ENCODE assay signal across 9 cellular contexts in the genomic region with DNA sequence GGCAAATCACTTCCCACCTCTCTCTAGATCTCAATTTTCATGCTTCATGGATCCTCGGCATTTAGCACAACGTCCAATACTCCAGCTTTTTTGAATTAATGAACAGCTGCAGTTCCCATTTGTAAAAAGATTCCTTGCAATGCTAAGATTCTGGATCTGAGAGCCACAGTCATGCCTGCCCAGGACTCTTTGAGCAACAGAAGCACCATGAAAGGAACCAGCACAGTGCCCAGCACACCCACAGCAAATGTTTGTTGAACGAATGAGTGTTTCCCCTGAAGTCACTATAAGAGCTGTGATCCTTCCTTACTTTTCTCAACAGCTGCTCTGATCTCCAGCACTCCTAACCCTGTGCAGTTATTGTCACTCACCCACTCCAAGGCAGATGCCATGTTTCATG. TPM values are rescaled to one million over a fixed set of nuclear protein-coding genes. Genes with fewer than 3 reads are reported as not detected.
DNase-seq lines count a peak whose midpoint lies in the region; ATAC-seq, FAIRE-seq and TF ChIP-seq lines count a peak whose summit lies in the region.
"Had no signal": no experiment of that assay in that cellular context is flagged by ENCODE, and none has a peak within 500 bp of the region (broad histone marks: within the 10 kb centered on the region; RNA-seq: fewer than 3 reads in every experiment).

No MANE protein-coding gene starts in this region.

- no peak for TF ChIP-seq POLR2A in GM12878 (IDR thresholded peaks at IDR 0.05; ENCODE audit: low read depth, low read length)
- TF ChIP-seq POLR2A in thyroid gland (IDR thresholded peaks at IDR 0.05), result no peak

- H3K9ac ChIP-seq in GM12878 (ENCODE audit: control insufficient read depth, insufficient read depth, low read length) (no peak overlapping the region), muscle layer of colon (ENCODE audit: low read length) (no peak overlapping the region)

- peak overlapping the region; percentile 61; the same call in 1 of the 2 replicates for H3K27ac ChIP-seq in GM12878 (ENCODE audit: control insufficient read depth, insufficient read depth)
- H3K27ac ChIP-seq in muscle layer of colon (ENCODE audit: low read depth, low read length), result peak overlapping the region; percentile 31
- H3K27ac ChIP-seq in thyroid gland, result peak overlapping the region; percentile 10 to 99 (median 98)
- H3K27ac ChIP-seq: SJSA1 had no signal

- no TSS peak for BruUV-seq in GM12878 (replicated peaks; lab: Mats Ljungman, UMichigan)

- TF ChIP-seq CTCF in GM12878 (IDR thresholded peaks at IDR 0.05 in 2 of 3, conservative IDR thresholded peaks at IDR 0.05 in 1 of 3; ENCODE audit: control insufficient read depth in 2 of 3, extremely low read depth in 1 of 3, insufficient read depth in 1 of 3, low read depth in 3 of 3, low read length in 3 of 3) (no peak), thyroid gland (IDR thresholded peaks at IDR 0.05) (no peak)

- no peak for DNase-seq in activated CD4-positive, alpha-beta memory T cell treated with anti-CD3 and anti-CD28 coated beads for 36 hours
- no peak for DNase-seq in activated CD4-positive, alpha-beta memory T cell treated with anti-CD3 and anti-CD28 coated beads, Interleukin-2, amount 10 ng/mL, durations not matched to agents 7 days and 5 days
- DNase-seq in GM12878 (ENCODE audit: low read depth, low spot score) (no peak), thyroid gland (no peak), HK-2 (ENCODE audit: unreplicated experiment) (no peak), NCI-H2081 treated with DMSO at 0.1 percent for 48 hours (lab: John Stamatoyannopoulos, UW) (no peak)

- in situ Hi-C loops in GM12878 (cut with MboI), result no loop called here

- H3K9me3 ChIP-seq in GM12878 (replicated peaks; ENCODE audit: control insufficient read depth, insufficient read depth, low read length) (no peaks in the 10 kb centered on the region), muscle layer of colon (ENCODE audit: low read length) (no peaks in the 10 kb centered on the region), thyroid gland (no peaks in the 10 kb centered on the region)
- H3K9me3 ChIP-seq: SJSA1 had no signal

- RAD21 ChIA-PET in GM12878 (lab: Charles Lee; ENCODE audit: unreplicated experiment), result interaction anchor here (2.7 to 13.0 kb wide), 4 partner anchors 22 to 80 kb away, joined by 11 to 200 read pairs (median 150); partner anchors contain the start of genes ANAPC16, ASCC1 and DDIT4

- FAIRE-seq in GM12878 (lab: Jason Lieb, UNC), result no peak

- intact Hi-C loops in activated CD4-positive, alpha-beta memory T cell treated with anti-CD3 and anti-CD28 coated beads for 36 hours (cut with micrococcal nuclease), result no loop called here
- intact Hi-C loops in GM12878 (cut with micrococcal nuclease; ENCODE audit: unreplicated experiment), result no loop called here
- intact Hi-C loops in thyroid gland (cut with DNase I), result no loop called here

- no peak overlapping the region for H3K4me3 ChIP-seq in GM12878
- no peak overlapping the region for H3K4me3 ChIP-seq in muscle layer of colon (ENCODE audit: low read depth in 1 of 2, low read length in 2 of 2)
- H3K4me3 ChIP-seq in thyroid gland (replicated peaks in 1 of 3), result no peak overlapping the region
- H3K4me3 ChIP-seq: SJSA1 had no signal

- H3K27ac Mint-ChIP-seq in activated CD4-positive, alpha-beta memory T cell treated with anti-CD3 and anti-CD28 coated beads for 36 hours, result peak overlapping the region; percentile 69
- no peak overlapping the region for H3K27ac Mint-ChIP-seq in activated CD4-positive, alpha-beta memory T cell treated with anti-CD3 and anti-CD28 coated beads, Interleukin-2, amount 10 ng/mL, durations not matched to agents 7 days and 5 days

- TF ChIP-seq RAD21 in GM12878 (IDR thresholded peaks at IDR 0.05; ENCODE audit: insufficient read depth, low read depth, low read length), result no peak

- CTCF ChIA-PET in activated CD4-positive, alpha-beta memory T cell treated with anti-CD3 and anti-CD28 coated beads for 36 hours (lab: Charles Lee), result interaction anchor here (1.0 to 1.7 kb wide), 4 partner anchors 31 to 87 kb away, joined by 3 to 5 read pairs (median 4); no protein-coding TSS in a partner anchor
- CTCF ChIA-PET in activated CD4-positive, alpha-beta memory T cell treated with anti-CD3 and anti-CD28 coated beads, Interleukin-2, amount 10 ng/mL, durations not matched to agents 7 days and 5 days (lab: Charles Lee), result interaction anchor here (1.0 to 1.9 kb wide), 2 partner anchors 16 to 127 kb away, joined by 3 to 4 read pairs; no protein-coding TSS in a partner anchor
- CTCF ChIA-PET in GM12878 (lab: Yijun Ruan, JAX), result interaction anchor here (0.6 to 3.5 kb wide), 9 partner anchors 11 to 203 kb away, joined by 3 to 18 read pairs (median 6); no protein-coding TSS in a partner anchor

- H3K27me3 ChIP-seq in GM12878 (replicated peaks in 1 of 2; ENCODE audit: control insufficient read depth in 2 of 2, insufficient read depth in 2 of 2, low read length in 1 of 2) (no peaks in the 10 kb centered on the region), muscle layer of colon (ENCODE audit: control insufficient read depth in 1 of 2, insufficient read depth in 2 of 2, low read length in 2 of 2) (no peaks in the 10 kb centered on the region), thyroid gland (no peaks in the 10 kb centered on the region)
- H3K27me3 ChIP-seq: SJSA1 had no signal

- no peak for TF ChIP-seq EP300 in GM12878 (IDR thresholded peaks at IDR 0.05; ENCODE audit: borderline replicate concordance in 1 of 2, control insufficient read depth in 1 of 2, low read depth in 2 of 2, low read length in 2 of 2)

- no peaks in the 10 kb centered on the region for H3K9me3 Mint-ChIP-seq in activated CD4-positive, alpha-beta memory T cell treated with anti-CD3 and anti-CD28 coated beads for 36 hours
- H3K9me3 Mint-ChIP-seq in activated CD4-positive, alpha-beta memory T cell treated with anti-CD3 and anti-CD28 coated beads, Interleukin-2, amount 10 ng/mL, durations not matched to agents 7 days and 5 days, result no peaks in the 10 kb centered on the region

- ATAC-seq in GM12878 (no peak), HG02938 (IDR thresholded peaks at IDR 0.05; ENCODE audit: unreplicated experiment) (no peak)

- H3K4me1 ChIP-seq in GM12878 (ENCODE audit: control insufficient read depth, insufficient read depth, low read length) (peaks cover 70% of the 10 kb centered on the region), muscle layer of colon (ENCODE audit: insufficient read depth, low read length) (peaks cover 61% of the 10 kb centered on the region), thyroid gland (peaks cover 59 to 92% of the 10 kb centered on the region in 2 donors)

- H3K4me3 Mint-ChIP-seq in activated CD4-positive, alpha-beta memory T cell treated with anti-CD3 and anti-CD28 coated beads for 36 hours, result no peak overlapping the region
- no peak overlapping the region for H3K4me3 Mint-ChIP-seq in activated CD4-positive, alpha-beta memory T cell treated with anti-CD3 and anti-CD28 coated beads, Interleukin-2, amount 10 ng/mL, durations not matched to agents 7 days and 5 days

- 98% methylated on average over 3 of the region's 3 CpGs for WGBS in GM12878 (ENCODE audit: insufficient coverage, insufficient replicate concordance, low lambda C conversion rate, missing lambda C conversion rate)
- WGBS in thyroid gland, 2 donors, result 67 to 72% methylated on average over 3 of the region's 3 CpGs

- H3K4me2 ChIP-seq in GM12878 (ENCODE audit: control insufficient read depth, insufficient read depth), result no peak overlapping the region; the same call in 1 of the 2 replicates

- peak overlapping the region; percentile 24 for H2AFZ ChIP-seq in GM12878 (ENCODE audit: control insufficient read depth, low read depth, low read length)

- POLR2A ChIA-PET in activated CD4-positive, alpha-beta memory T cell treated with anti-CD3 and anti-CD28 coated beads for 36 hours (lab: Charles Lee), result interaction anchor here (0.9 to 1.7 kb wide), 3 partner anchors 8 to 22 kb away, joined by 3 to 5 read pairs (median 3); partner anchors contain the start of gene DDIT4
- POLR2A ChIA-PET in activated CD4-positive, alpha-beta memory T cell treated with anti-CD3 and anti-CD28 coated beads, Interleukin-2, amount 10 ng/mL, durations not matched to agents 7 days and 5 days (lab: Charles Lee), result interaction anchor here (0.9 to 4.5 kb wide), 2 partner anchors 21 to 79 kb away, joined by 3 to 34 read pairs; partner anchors contain the start of gene DDIT4
- POLR2A ChIA-PET in GM12878 (lab: Charles Lee), result interaction anchor here (0.6 to 11.6 kb wide), 7 partner anchors 11 to 80 kb away, joined by 3 to 84 read pairs (median 6); partner anchors contain the start of gene DDIT4

- SMC1A ChIA-PET in GM12878 (lab: Charles Lee; ENCODE audit: uncharacterized antibody, unreplicated experiment), result interaction anchor here (0.9 to 21.0 kb wide), 9 partner anchors 8 to 200 kb away, joined by 3 to 275 read pairs (median 5); partner anchors contain the start of genes ANAPC16, ASCC1 and DDIT4

- no peaks in the 10 kb centered on the region for H3K36me3 Mint-ChIP-seq in activated CD4-positive, alpha-beta memory T cell treated with anti-CD3 and anti-CD28 coated beads for 36 hours
- H3K36me3 Mint-ChIP-seq in activated CD4-positive, alpha-beta memory T cell treated with anti-CD3 and anti-CD28 coated beads, Interleukin-2, amount 10 ng/mL, durations not matched to agents 7 days and 5 days (ENCODE audit: low read depth), result peaks cover under 1% of the 10 kb centered on the region

- H3K36me3 ChIP-seq in GM12878 (ENCODE audit: control insufficient read depth in 2 of 2, insufficient read depth in 2 of 2, low read length in 1 of 2) (no peaks in the 10 kb centered on the region), muscle layer of colon (ENCODE audit: insufficient read depth, low read length) (no peaks in the 10 kb centered on the region), thyroid gland (no peaks in the 10 kb centered on the region)

- no peaks in the 10 kb centered on the region for H3K27me3 Mint-ChIP-seq in activated CD4-positive, alpha-beta memory T cell treated with anti-CD3 and anti-CD28 coated beads for 36 hours
- H3K27me3 Mint-ChIP-seq in activated CD4-positive, alpha-beta memory T cell treated with anti-CD3 and anti-CD28 coated beads, Interleukin-2, amount 10 ng/mL, durations not matched to agents 7 days and 5 days, result no peaks in the 10 kb centered on the region

- H3K79me2 ChIP-seq in GM12878 (ENCODE audit: control insufficient read depth, insufficient read depth, low read length), result no peaks in the 10 kb centered on the region

- H3K4me1 Mint-ChIP-seq in activated CD4-positive, alpha-beta memory T cell treated with anti-CD3 and anti-CD28 coated beads for 36 hours (ENCODE audit: low read depth), result peaks cover 61% of the 10 kb centered on the region
- H3K4me1 Mint-ChIP-seq in activated CD4-positive, alpha-beta memory T cell treated with anti-CD3 and anti-CD28 coated beads, Interleukin-2, amount 10 ng/mL, durations not matched to agents 7 days and 5 days, result peaks cover 70% of the 10 kb centered on the region

- no peaks in the 10 kb centered on the region for H4K20me1 ChIP-seq in GM12878 (ENCODE audit: control insufficient read depth, insufficient read depth)

RNA-seq across cellular contexts. Expression of gene DDIT4, which starts 20.7 kb away (rescaled TPM):
- total RNA-seq in activated CD4-positive, alpha-beta memory T cell treated with anti-CD3 and anti-CD28 coated beads for 36 hours, result 100 to 1,000 TPM; 637 TPM
- total RNA-seq in activated CD4-positive, alpha-beta memory T cell treated with anti-CD3 and anti-CD28 coated beads, Interleukin-2, amount 10 ng/mL, durations not matched to agents 7 days and 5 days, result 100 to 1,000 TPM; 475 to 481 TPM
- total RNA-seq in GM12878 (2013; cell fraction: nucleolus; rRNA removed), result 278 and 329 TPM in 2 replicates
- total RNA-seq in GM12878 (2014; rRNA removed), result 227 and 228 TPM in 2 replicates
- total RNA-seq in GM12878 (2014; rRNA removed; fragmentation: Illumina TruSeq; extraction: Trizol), result 75.4 and 76.9 TPM in 2 replicates
- 192 and 210 TPM in 2 replicates for total RNA-seq in GM12878 (2021)
- polyA plus RNA-seq in GM12878 (2011; ENCODE audit: low read depth), result 31.9 TPM
- 181 and 277 TPM in 2 replicates for polyA plus RNA-seq in GM12878 (2011; rRNA removed)
- 307 and 319 TPM in 2 replicates for polyA plus RNA-seq in GM12878 (2011; cell fraction: cytosol; rRNA removed)
- polyA plus RNA-seq in GM12878 (2011; cell fraction: nucleus; rRNA removed), result 445 and 463 TPM in 2 replicates
- polyA plus RNA-seq in GM12878 (2012), result 108 and 193 TPM in 2 replicates
- 35.2 and 44.5 TPM in 2 replicates for polyA plus RNA-seq in GM12878 (2014; fragmentation: Illumina TruSeq; extraction: Trizol)
- polyA plus RNA-seq in GM12878 (2014; fragmentation: Nextera tagmentation; extraction: Ambion mirVana), result 1 to 10 TPM; 2.1 to 5.0 TPM
- 174 and 190 TPM in 2 replicates for polyA plus RNA-seq in GM12878 (2014; rRNA removed)
- 100 to 1,000 TPM; 245 to 268 TPM for polyA plus RNA-seq in GM12878 (2016; fragmentation: Nextera tagmentation; extraction: Ambion mirVana)
- polyA minus RNA-seq in GM12878 (2011; rRNA and poly(A)+ RNA removed), result 219 and 366 TPM in 2 replicates
- 187 and 217 TPM in 2 replicates for polyA minus RNA-seq in GM12878 (2011; cell fraction: cytosol; rRNA and poly(A)+ RNA removed)
- 480 and 614 TPM in 2 replicates for polyA minus RNA-seq in GM12878 (2011; cell fraction: nucleus; rRNA and poly(A)+ RNA removed)
- total RNA-seq in thyroid gland, result 100 to 1,000 TPM in 3 of 4 donors, 10 to 100 TPM in 1; 93.0 to 309 (median 134) TPM

RNA-seq across cellular contexts. Expression of gene ASCC1, which starts 36.9 kb away (rescaled TPM):
- 10 to 100 TPM; 50.9 to 52.5 TPM for total RNA-seq in activated CD4-positive, alpha-beta memory T cell treated with anti-CD3 and anti-CD28 coated beads for 36 hours
- total RNA-seq in activated CD4-positive, alpha-beta memory T cell treated with anti-CD3 and anti-CD28 coated beads, Interleukin-2, amount 10 ng/mL, durations not matched to agents 7 days and 5 days, result 10 to 100 TPM; 35.5 to 36.2 TPM
- 63.6 and 65.4 TPM in 2 replicates for total RNA-seq in GM12878 (2013; cell fraction: nucleolus; rRNA removed)
- total RNA-seq in GM12878 (2014; rRNA removed), result 23.3 and 32.9 TPM in 2 replicates
- total RNA-seq in GM12878 (2014; rRNA removed; fragmentation: Illumina TruSeq; extraction: Trizol), result 40.4 and 41.9 TPM in 2 replicates
- 37.7 and 37.9 TPM in 2 replicates for total RNA-seq in GM12878 (2021)
- 40.5 TPM for polyA plus RNA-seq in GM12878 (2011; ENCODE audit: low read depth)
- 80.6 and 113 TPM in 2 replicates for polyA plus RNA-seq in GM12878 (2011; rRNA removed)
- 49.9 and 54.1 TPM in 2 replicates for polyA plus RNA-seq in GM12878 (2011; cell fraction: cytosol; rRNA removed)
- 40.7 and 40.9 TPM in 2 replicates for polyA plus RNA-seq in GM12878 (2011; cell fraction: nucleus; rRNA removed)
- polyA plus RNA-seq in GM12878 (2012), result 35.0 and 40.2 TPM in 2 replicates
- 62.2 and 83.1 TPM in 2 replicates for polyA plus RNA-seq in GM12878 (2014; fragmentation: Illumina TruSeq; extraction: Trizol)
- polyA plus RNA-seq in GM12878 (2014; fragmentation: Nextera tagmentation; extraction: Ambion mirVana), result 10 to 100 TPM; 41.6 to 49.9 TPM
- 40.8 and 40.9 TPM in 2 replicates for polyA plus RNA-seq in GM12878 (2014; rRNA removed)
- polyA plus RNA-seq in GM12878 (2016; fragmentation: Nextera tagmentation; extraction: Ambion mirVana), result 10 to 100 TPM; 43.8 to 47.2 TPM
- polyA minus RNA-seq in GM12878 (2011; rRNA and poly(A)+ RNA removed), result 86.5 and 91.9 TPM in 2 replicates
- 35.2 and 35.7 TPM in 2 replicates for polyA minus RNA-seq in GM12878 (2011; cell fraction: cytosol; rRNA and poly(A)+ RNA removed)
- polyA minus RNA-seq in GM12878 (2011; cell fraction: nucleus; rRNA and poly(A)+ RNA removed), result 27.3 and 33.8 TPM in 2 replicates
- 10 to 100 TPM; 26.7 to 30.3 (median 28.1) TPM for total RNA-seq in thyroid gland

RNA-seq across cellular contexts. Expression of gene ANAPC16, which starts 37.2 kb away (rescaled TPM):
- 100 to 1,000 TPM; 119 to 122 TPM for total RNA-seq in activated CD4-positive, alpha-beta memory T cell treated with anti-CD3 and anti-CD28 coated beads for 36 hours
- total RNA-seq in activated CD4-positive, alpha-beta memory T cell treated with anti-CD3 and anti-CD28 coated beads, Interleukin-2, amount 10 ng/mL, durations not matched to agents 7 days and 5 days, result 100 to 1,000 TPM in 1 of 2 experiments, 10 to 100 TPM in 1; 94.2 to 101 TPM
- 59.7 and 67.5 TPM in 2 replicates for total RNA-seq in GM12878 (2013; cell fraction: nucleolus; rRNA removed)
- total RNA-seq in GM12878 (2014; rRNA removed) (69.0 and 78.1 TPM in 2 replicates), GM12878 (2014; rRNA removed; fragmentation: Illumina TruSeq; extraction: Trizol) (80.2 and 80.3 TPM in 2 replicates), GM12878 (2021) (66.9 and 72.7 TPM in 2 replicates), thyroid gland (100 to 1,000 TPM; 100 to 214 (median 129) TPM)
- 72.2 TPM for polyA plus RNA-seq in GM12878 (2011; ENCODE audit: low read depth)
- polyA plus RNA-seq in GM12878 (2011; rRNA removed) (191 and 233 TPM in 2 replicates), GM12878 (2014; fragmentation: Illumina TruSeq; extraction: Trizol) (79.5 and 97.5 TPM in 2 replicates), GM12878 (2014; fragmentation: Nextera tagmentation; extraction: Ambion mirVana) (100 to 1,000 TPM; 178 to 208 TPM), GM12878 (2014; rRNA removed) (89.1 and 123 TPM in 2 replicates), GM12878 (2016; fragmentation: Nextera tagmentation; extraction: Ambion mirVana) (100 to 1,000 TPM; 145 to 153 TPM)
- polyA plus RNA-seq in GM12878 (2011; cell fraction: cytosol; rRNA removed), result 67.3 and 70.7 TPM in 2 replicates
- 29.0 and 44.9 TPM in 2 replicates for polyA plus RNA-seq in GM12878 (2011; cell fraction: nucleus; rRNA removed)
- polyA plus RNA-seq in GM12878 (2012), result 93.4 and 116 TPM in 2 replicates
- polyA minus RNA-seq in GM12878 (2011; rRNA and poly(A)+ RNA removed), result 39.7 TPM in 2 replicates
- 9.9 and 13.9 TPM in 2 replicates for polyA minus RNA-seq in GM12878 (2011; cell fraction: cytosol; rRNA and poly(A)+ RNA removed)
- 7.0 and 7.7 TPM in 2 replicates for polyA minus RNA-seq in GM12878 (2011; cell fraction: nucleus; rRNA and poly(A)+ RNA removed)

Comparison
In these comparisons a context has a peak if more than half of its experiments do, and no peak if none do; other contexts are left out.
1. H3K27ac ChIP-seq: peak in every context shown above with its lines; median percentile 98 in thyroid gland; 61 in GM12878; 31 in muscle layer of colon.